Comparison of ENCODE assay signal across 8 cellular contexts in the genomic region with DNA sequence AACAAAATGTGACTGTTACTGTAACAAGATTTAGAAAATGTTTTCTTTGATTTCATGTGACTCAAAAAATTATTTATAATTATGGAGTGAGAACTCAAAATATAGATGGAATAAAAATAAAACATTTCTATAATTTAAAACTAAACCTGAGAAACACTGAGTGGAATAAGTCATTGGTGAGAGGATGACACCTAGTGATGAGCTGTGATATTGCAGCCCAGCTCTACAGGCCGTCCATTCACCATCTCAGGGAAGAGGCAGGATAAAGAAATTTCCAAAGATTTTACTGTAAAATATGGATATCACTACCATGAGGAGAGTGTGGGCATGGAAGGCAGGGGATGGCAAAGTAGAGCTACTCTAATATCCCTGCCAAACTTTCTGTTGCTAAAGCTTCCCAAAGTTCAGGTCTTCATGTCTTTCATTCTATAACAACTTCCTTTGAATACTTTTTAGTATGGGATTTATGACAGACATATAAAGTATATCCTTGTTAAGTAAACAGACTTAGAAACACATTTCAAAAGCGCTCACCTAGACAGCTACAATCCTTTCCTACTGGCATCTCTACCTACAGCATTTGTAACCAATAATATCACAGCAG.
A peak's percentile ranks its signal among the peaks of the same experiment; 100 is the strongest.
DNase-seq lines count a peak whose midpoint lies in the region; ATAC-seq and TF ChIP-seq lines count a peak whose summit lies in the region.

No MANE protein-coding gene starts in this region.

- DNase-seq in CD14-positive monocyte (ENCODE audit: low spot score) (no peak), HK-2 (ENCODE audit: unreplicated experiment) (peak; percentile 25), ascending aorta (ENCODE audit: low spot score in 2 of 2) (no peak), lower lobe of right lung (no peak), ecto neural progenitor cell (ENCODE audit: low spot score) (no peak), caudate nucleus (lab: John Stamatoyannopoulos, UW) (no peak)
- DNase-seq in activated effector memory CD4-positive, alpha-beta T cell treated with anti-CD3 and anti-CD28 coated beads, Interleukin-2, amount 50 U/mL, for 16 hours: no peak
- no peak for DNase-seq in CD4-positive, alpha-beta memory T cell

- no peak overlapping the region for H3K4me3 ChIP-seq in ascending aorta
- no peak overlapping the region for H3K4me3 ChIP-seq in lower lobe of right lung
- no peak overlapping the region for H3K4me3 ChIP-seq in CD4-positive, alpha-beta memory T cell (ENCODE audit: low read length in 2 of 2)

- H3K27me3 ChIP-seq in ascending aorta: no peaks in the 10 kb centered on the region
- H3K27me3 ChIP-seq in lower lobe of right lung (ENCODE audit: low read depth): no peaks in the 10 kb centered on the region
- no peaks in the 10 kb centered on the region for H3K27me3 ChIP-seq in CD4-positive, alpha-beta memory T cell (ENCODE audit: insufficient read depth, low read length)

- intact Hi-C loops in CD14-positive monocyte (cut with micrococcal nuclease) (loop anchor here in 1 of 2 donors (5.0 kb wide), 2 partner anchors 88 to 428 kb away; no protein-coding TSS in a partner anchor), ascending aorta (cut with DNase I) (loop anchor here (5.0 kb wide), 1 partner anchor 403 kb away; no protein-coding TSS in a partner anchor), lower lobe of right lung (cut with DNase I) (no loop called here)
- intact Hi-C loops in CD4-positive, alpha-beta memory T cell (cut with micrococcal nuclease): no loop called here

- peak; percentile 45 to 58 for ATAC-seq in lower lobe of right lung

- H3K4me1 Mint-ChIP-seq in CD14-positive monocyte: peaks cover 22% of the 10 kb centered on the region
- H3K4me1 Mint-ChIP-seq in CD4-positive, alpha-beta memory T cell: peaks cover 5 to 14% (median 10%) of the 10 kb centered on the region in 4 donors

- peaks cover 3 to 4% of the 10 kb centered on the region in 2 donors for H3K4me1 ChIP-seq in ascending aorta
- H3K4me1 ChIP-seq in lower lobe of right lung: no peaks in the 10 kb centered on the region
- no peaks in the 10 kb centered on the region for H3K4me1 ChIP-seq in CD4-positive, alpha-beta memory T cell (ENCODE audit: insufficient read depth, low read length)

- no peaks in the 10 kb centered on the region for H3K27me3 Mint-ChIP-seq in CD14-positive monocyte (ENCODE audit: low read depth in 3 of 3)
- no peaks in the 10 kb centered on the region for H3K27me3 Mint-ChIP-seq in CD4-positive, alpha-beta memory T cell

- H3K36me3 Mint-ChIP-seq in CD14-positive monocyte: peaks cover 11 to 12% of the 10 kb centered on the region in 2 donors
- peaks cover 47 to 56% of the 10 kb centered on the region in 2 donors for H3K36me3 Mint-ChIP-seq in CD4-positive, alpha-beta memory T cell

- H3K27ac ChIP-seq in ascending aorta (no peak overlapping the region), lower lobe of right lung (no peak overlapping the region), caudate nucleus (ENCODE audit: low read depth, low read length) (no peak overlapping the region)
- H3K27ac ChIP-seq in CD4-positive, alpha-beta memory T cell (ENCODE audit: low read depth, low read length): no peak overlapping the region

- CTCF ChIA-PET in CD4-positive, alpha-beta memory T cell (lab: Charles Lee; ENCODE audit: partially characterized antibody): no interaction called here

- no peak overlapping the region for H3K4me3 Mint-ChIP-seq in CD14-positive monocyte
- H3K4me3 Mint-ChIP-seq in CD4-positive, alpha-beta memory T cell: no peak overlapping the region

- H3K9me3 ChIP-seq in ascending aorta (peaks cover 0 to 9% of the 10 kb centered on the region in 2 donors), lower lobe of right lung (peaks cover 11% of the 10 kb centered on the region)
- H3K9me3 ChIP-seq in CD4-positive, alpha-beta memory T cell (ENCODE audit: control insufficient read depth in 1 of 2, low read length in 2 of 2): peaks cover 0 to 5% of the 10 kb centered on the region in 2 donors

- H3K9me3 Mint-ChIP-seq in CD14-positive monocyte: peaks cover 9 to 20% (median 13%) of the 10 kb centered on the region in 7 donors
- peaks cover 2 to 40% (median 21%) of the 10 kb centered on the region in 8 donors for H3K9me3 Mint-ChIP-seq in CD4-positive, alpha-beta memory T cell

- TF ChIP-seq CTCF in CD14-positive monocyte (IDR thresholded peaks at IDR 0.05): peak; percentile 92
- peak in 2 of 3 experiments; percentile 27 to 34 for TF ChIP-seq CTCF in ascending aorta (IDR thresholded peaks at IDR 0.05)
- TF ChIP-seq CTCF in lower lobe of right lung (IDR thresholded peaks at IDR 0.05): peak; percentile 66

- peak overlapping the region in 1 of 7 donors; percentile 46 for H3K27ac Mint-ChIP-seq in CD14-positive monocyte
- H3K27ac Mint-ChIP-seq in CD4-positive, alpha-beta memory T cell: no peak overlapping the region

- POLR2A ChIA-PET in CD4-positive, alpha-beta memory T cell (lab: Charles Lee; ENCODE audit: partially characterized antibody): no interaction called here

- H3K36me3 ChIP-seq in ascending aorta: no peaks in the 10 kb centered on the region
- no peaks in the 10 kb centered on the region for H3K36me3 ChIP-seq in lower lobe of right lung
- no peaks in the 10 kb centered on the region for H3K36me3 ChIP-seq in CD4-positive, alpha-beta memory T cell (ENCODE audit: insufficient read depth, low read length)

Comparison
In these comparisons a context has a peak if more than half of its experiments do, and no peak if none do; other contexts are left out.
1. CTCF ChIP-seq: peak in every context shown above with its lines; median percentile 92 in CD14-positive monocyte; 66 in lower lobe of right lung; 30 in ascending aorta.